2 cellular contexts compared by ENCODE assay signal in the genomic region with DNA sequence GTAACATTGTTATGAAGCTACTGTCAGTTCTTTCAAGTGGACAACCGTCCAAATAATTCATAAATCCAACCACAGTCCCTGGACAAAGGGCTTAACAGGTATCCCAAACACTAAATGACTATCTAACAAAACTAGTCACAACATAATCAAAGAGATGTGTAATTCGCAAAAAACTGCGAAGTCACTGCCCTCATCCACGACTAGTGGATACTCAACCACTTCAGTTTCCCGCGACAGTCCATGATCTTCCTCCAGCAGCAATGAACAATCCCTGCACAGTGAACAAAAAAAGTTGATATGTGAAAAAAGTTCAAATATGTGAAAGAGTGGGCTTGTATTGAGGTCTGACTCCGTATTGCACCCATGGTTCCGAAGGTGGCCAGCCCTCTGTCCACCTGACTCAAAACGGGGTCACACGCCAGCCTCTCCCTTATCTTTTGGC.
TF ChIP-seq lines count a peak whose summit lies in the region.

No MANE protein-coding gene starts in this region.

TF ChIP-seq in endothelial cell of umbilical vein, 7 proteins besides CTCF, POLR2A, EP300 and RAD21:
- TF ChIP-seq FOS (IDR thresholded peaks at IDR 0.05; ENCODE audit: borderline replicate concordance, insufficient read depth, low read length) (no peak), GATA2 (IDR thresholded peaks at IDR 0.05; ENCODE audit: insufficient read depth, insufficient read length, low read depth, low read length) (no peak), POLR2AphosphoS5 (IDR thresholded peaks at IDR 0.05; ENCODE audit: insufficient read depth, low read depth, low read length) (no peak), EZH2 (IDR thresholded peaks at IDR 0.05; ENCODE audit: borderline replicate concordance, low read depth, low read length, severe bottlenecking) (no peak), MYC (IDR thresholded peaks at IDR 0.05; ENCODE audit: low read depth, low read length) (no peak)
- TF ChIP-seq, protein P1, sequence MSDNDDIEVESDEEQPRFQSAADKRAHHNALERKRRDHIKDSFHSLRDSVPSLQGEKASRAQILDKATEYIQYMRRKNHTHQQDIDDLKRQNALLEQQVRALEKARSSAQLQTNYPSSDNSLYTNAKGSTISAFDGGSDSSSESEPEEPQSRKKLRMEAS (IDR thresholded peaks at IDR 0.05; ENCODE audit: insufficient read depth, insufficient read length), result no peak

TF ChIP-seq in neural cell, 6 proteins besides CTCF, POLR2A, EP300 and RAD21:
- TF ChIP-seq, protein P2, sequence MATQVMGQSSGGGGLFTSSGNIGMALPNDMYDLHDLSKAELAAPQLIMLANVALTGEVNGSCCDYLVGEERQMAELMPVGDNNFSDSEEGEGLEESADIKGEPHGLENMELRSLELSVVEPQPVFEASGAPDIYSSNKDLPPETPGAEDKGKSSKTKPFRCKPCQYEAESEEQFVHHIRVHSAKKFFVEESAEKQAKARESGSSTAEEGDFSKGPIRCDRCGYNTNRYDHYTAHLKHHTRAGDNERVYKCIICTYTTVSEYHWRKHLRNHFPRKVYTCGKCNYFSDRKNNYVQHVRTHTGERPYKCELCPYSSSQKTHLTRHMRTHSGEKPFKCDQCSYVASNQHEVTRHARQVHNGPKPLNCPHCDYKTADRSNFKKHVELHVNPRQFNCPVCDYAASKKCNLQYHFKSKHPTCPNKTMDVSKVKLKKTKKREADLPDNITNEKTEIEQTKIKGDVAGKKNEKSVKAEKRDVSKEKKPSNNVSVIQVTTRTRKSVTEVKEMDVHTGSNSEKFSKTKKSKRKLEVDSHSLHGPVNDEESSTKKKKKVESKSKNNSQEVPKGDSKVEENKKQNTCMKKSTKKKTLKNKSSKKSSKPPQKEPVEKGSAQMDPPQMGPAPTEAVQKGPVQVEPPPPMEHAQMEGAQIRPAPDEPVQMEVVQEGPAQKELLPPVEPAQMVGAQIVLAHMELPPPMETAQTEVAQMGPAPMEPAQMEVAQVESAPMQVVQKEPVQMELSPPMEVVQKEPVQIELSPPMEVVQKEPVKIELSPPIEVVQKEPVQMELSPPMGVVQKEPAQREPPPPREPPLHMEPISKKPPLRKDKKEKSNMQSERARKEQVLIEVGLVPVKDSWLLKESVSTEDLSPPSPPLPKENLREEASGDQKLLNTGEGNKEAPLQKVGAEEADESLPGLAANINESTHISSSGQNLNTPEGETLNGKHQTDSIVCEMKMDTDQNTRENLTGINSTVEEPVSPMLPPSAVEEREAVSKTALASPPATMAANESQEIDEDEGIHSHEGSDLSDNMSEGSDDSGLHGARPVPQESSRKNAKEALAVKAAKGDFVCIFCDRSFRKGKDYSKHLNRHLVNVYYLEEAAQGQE (IDR thresholded peaks at IDR 0.05; ENCODE audit: borderline replicate concordance), result no peak
- TF ChIP-seq POLR2AphosphoS5 (IDR thresholded peaks at IDR 0.05) (no peak), EZH2 (IDR thresholded peaks at IDR 0.05; ENCODE audit: borderline replicate concordance, insufficient read depth, low read length, poor library complexity, severe bottlenecking) (no peak), TAF1 (IDR thresholded peaks at IDR 0.05; ENCODE audit: low read depth) (no peak), MXI1 (conservative IDR thresholded peaks at IDR 0.05; ENCODE audit: poor library complexity, severe bottlenecking) (no peak), SMC3 (conservative IDR thresholded peaks at IDR 0.05; ENCODE audit: poor library complexity) (no peak)
